15 cellular contexts compared by ENCODE assay signal in genomic region chr3:196966526-196967401, GRCh38. TPM values are rescaled to one million over a fixed set of nuclear protein-coding genes. Genes with fewer than 3 reads are reported as not detected.
DNase-seq lines count a peak whose midpoint lies in the region; ATAC-seq and TF ChIP-seq lines count a peak whose summit lies in the region.
"Had no signal": no experiment of that assay in that cellular context is flagged by ENCODE, and none has a peak within 500 bp of the region (broad histone marks: within the 10 kb centered on the region; RNA-seq: fewer than 3 reads in every experiment).

No MANE protein-coding gene starts in this region.

- no peak overlapping the region for H3K4me3 ChIP-seq in hepatocyte
- H3K4me3 ChIP-seq in neural cell (ENCODE audit: low read length), result peak overlapping the region; percentile 49
- H3K4me3 ChIP-seq in esophagus muscularis mucosa, result no peak overlapping the region

- no peak for TF ChIP-seq POLR2A in esophagus muscularis mucosa (IDR thresholded peaks at IDR 0.05; ENCODE audit: low read depth)

- H3K9me2 ChIP-seq in hepatocyte (replicated peaks; ENCODE audit: insufficient read depth) (no peaks in the 10 kb centered on the region), neural cell (ENCODE audit: insufficient read depth, low read length) (no peaks in the 10 kb centered on the region)

- peaks cover 20% of the 10 kb centered on the region for H3K4me1 ChIP-seq in hepatocyte (ENCODE audit: insufficient read depth)
- peaks cover 11 to 35% (median 24%) of the 10 kb centered on the region in 4 donors for H3K4me1 ChIP-seq in esophagus muscularis mucosa
- H3K4me1 ChIP-seq: foreskin keratinocyte had no signal

- H3K27me3 Mint-ChIP-seq in T-cell, result peaks cover 0 to 12% of the 10 kb centered on the region in 2 donors

- in situ Hi-C loops in GM13976 (cut with MboI; ENCODE audit: low sequenced_read_pairs, unreplicated experiment), result no loop called here

- H3K4me2 ChIP-seq in hepatocyte, result peak overlapping the region; percentile 61
- H3K4me2 ChIP-seq in neural cell (ENCODE audit: low read length), result no peak overlapping the region

- no peak overlapping the region for H2AFZ ChIP-seq in hepatocyte
- H2AFZ ChIP-seq in neural cell (ENCODE audit: low read depth, low read length), result no peak overlapping the region

- WGBS in hepatocyte (ENCODE audit: low lambda C conversion rate, missing lambda C conversion rate), result 70% methylated on average over 36 of the region's 47 CpGs
- WGBS in esophagus muscularis mucosa, result 81% methylated on average over 44 of the region's 47 CpGs

- H3K27me3 ChIP-seq in hepatocyte (peaks cover 4% of the 10 kb centered on the region), neural cell (ENCODE audit: insufficient read depth, low read depth, low read length) (peaks cover 51% of the 10 kb centered on the region), esophagus muscularis mucosa (no peaks in the 10 kb centered on the region)
- H3K27me3 ChIP-seq: right atrium auricular region, vagina had no signal

- no peak overlapping the region for H3K27ac Mint-ChIP-seq in T-cell

- no peaks in the 10 kb centered on the region for H3K9me3 Mint-ChIP-seq in T-cell
- H3K9me3 Mint-ChIP-seq: stimulated activated naive CD8-positive, alpha-beta T cell treated with anti-CD3 and anti-CD28 coated beads, Interleukin-15, Interleukin-2, amounts not matched to agents 100 ng/mL and 50 ng/mL, for 24 hours had no signal

- CTCF ChIA-PET in T-cell (lab: Charles Lee), result no interaction called here

- H4K20me1 ChIP-seq in hepatocyte (ENCODE audit: insufficient read depth, poor library complexity, severe bottlenecking) (no peaks in the 10 kb centered on the region), neural cell (ENCODE audit: insufficient read depth) (no peaks in the 10 kb centered on the region)

- POLR2A ChIA-PET in T-cell (lab: Charles Lee), result interaction anchor here in 1 of 2 donors (0.5 kb wide), 1 partner anchor 1572 kb away, joined by 4 read pairs; no protein-coding TSS in a partner anchor

- peaks cover 25% of the 10 kb centered on the region for H3K79me2 ChIP-seq in hepatocyte
- no peaks in the 10 kb centered on the region for H3K79me2 ChIP-seq in neural cell (replicated peaks; ENCODE audit: insufficient read depth, low read length)

- TF ChIP-seq RAD21 in neural cell (conservative IDR thresholded peaks at IDR 0.05), result no peak

- DNase-seq in ELF-1 (ENCODE audit: low read depth, low spot score) (peak; percentile 74), T-cell (no peak), hepatocyte (ENCODE audit: low spot score) (no peak), esophagus muscularis mucosa (ENCODE audit: extremely low spot score) (no peak), NCI-H345 treated with DMSO at 0.1 percent for 48 hours (lab: John Stamatoyannopoulos, UW; ENCODE audit: unreplicated experiment) (no peak), GM13976 (ENCODE audit: low spot score) (no peak)
- DNase-seq: foreskin keratinocyte, KBM-7, kidney, NCI-H345, PC-3 had no signal

- ATAC-seq in T-cell (replicated peaks in 1 of 4), result no peak
- ATAC-seq: foreskin keratinocyte, PC-3 had no signal

- H3F3A ChIP-seq in neural cell (ENCODE audit: insufficient read depth, low read length, poor library complexity, severe bottlenecking), result no peaks in the 10 kb centered on the region

- H3K4me3 Mint-ChIP-seq in T-cell, result peak overlapping the region; percentile 59 to 75 (median 69)

- H3K9ac ChIP-seq in neural cell (ENCODE audit: low read length), result no peak overlapping the region

- peaks cover 8 to 16% (median 9%) of the 10 kb centered on the region in 3 donors for H3K4me1 Mint-ChIP-seq in T-cell

- H3K36me3 ChIP-seq in hepatocyte (replicated peaks; ENCODE audit: insufficient read depth, low read depth) (no peaks in the 10 kb centered on the region), neural cell (ENCODE audit: insufficient read depth, low read length) (no peaks in the 10 kb centered on the region), esophagus muscularis mucosa (peaks cover 0 to 12% (median 5%) of the 10 kb centered on the region in 4 donors)
- H3K36me3 ChIP-seq: right atrium auricular region, vagina had no signal

- no peak overlapping the region for H3K27ac ChIP-seq in hepatocyte
- no peak overlapping the region for H3K27ac ChIP-seq in neural cell (ENCODE audit: low read length)
- H3K27ac ChIP-seq in esophagus muscularis mucosa (replicated peaks in 1 of 4), result no peak overlapping the region
- H3K27ac ChIP-seq: foreskin keratinocyte, right atrium auricular region, vagina had no signal

- no peak for TF ChIP-seq EP300 in neural cell (conservative IDR thresholded peaks at IDR 0.05; ENCODE audit: poor library complexity, severe bottlenecking)
- TF ChIP-seq EP300 in esophagus muscularis mucosa (IDR thresholded peaks at IDR 0.05), result no peak

- H3K36me3 Mint-ChIP-seq in T-cell, result no peaks in the 10 kb centered on the region

- intact Hi-C loops in esophagus muscularis mucosa (cut with DNase I), result loop anchor here (5.0 kb wide), 1 partner anchor 129 kb away; no protein-coding TSS in a partner anchor

- TF ChIP-seq CTCF in hepatocyte (IDR thresholded peaks at IDR 0.05; ENCODE audit: poor library complexity), result no peak
- no peak for TF ChIP-seq CTCF in neural cell (IDR thresholded peaks at IDR 0.05; ENCODE audit: poor library complexity, severe bottlenecking)
- TF ChIP-seq CTCF in esophagus muscularis mucosa (IDR thresholded peaks at IDR 0.05), result no peak
- TF ChIP-seq CTCF in GM13976 (IDR thresholded peaks at IDR 0.05; ENCODE audit: borderline replicate concordance, control extremely low read depth, extremely low read depth, insufficient read depth, missing control alignments), result no peak

- H3K9me3 ChIP-seq in hepatocyte (ENCODE audit: low read depth) (no peaks in the 10 kb centered on the region), neural cell (ENCODE audit: low read length) (peaks cover 4% of the 10 kb centered on the region), esophagus muscularis mucosa (no peaks in the 10 kb centered on the region)
- H3K9me3 ChIP-seq: right atrium auricular region, vagina had no signal

TF ChIP-seq in neural cell, 6 proteins besides CTCF, POLR2A, EP300 and RAD21:
- TF ChIP-seq MXI1 (conservative IDR thresholded peaks at IDR 0.05; ENCODE audit: poor library complexity, severe bottlenecking) (no peak), POLR2AphosphoS5 (IDR thresholded peaks at IDR 0.05) (no peak), SMC3 (conservative IDR thresholded peaks at IDR 0.05; ENCODE audit: poor library complexity) (no peak), TAF1 (IDR thresholded peaks at IDR 0.05; ENCODE audit: low read depth) (no peak), EZH2 (IDR thresholded peaks at IDR 0.05; ENCODE audit: borderline replicate concordance, insufficient read depth, low read length, poor library complexity, severe bottlenecking) (no peak)
- TF ChIP-seq, protein P1, sequence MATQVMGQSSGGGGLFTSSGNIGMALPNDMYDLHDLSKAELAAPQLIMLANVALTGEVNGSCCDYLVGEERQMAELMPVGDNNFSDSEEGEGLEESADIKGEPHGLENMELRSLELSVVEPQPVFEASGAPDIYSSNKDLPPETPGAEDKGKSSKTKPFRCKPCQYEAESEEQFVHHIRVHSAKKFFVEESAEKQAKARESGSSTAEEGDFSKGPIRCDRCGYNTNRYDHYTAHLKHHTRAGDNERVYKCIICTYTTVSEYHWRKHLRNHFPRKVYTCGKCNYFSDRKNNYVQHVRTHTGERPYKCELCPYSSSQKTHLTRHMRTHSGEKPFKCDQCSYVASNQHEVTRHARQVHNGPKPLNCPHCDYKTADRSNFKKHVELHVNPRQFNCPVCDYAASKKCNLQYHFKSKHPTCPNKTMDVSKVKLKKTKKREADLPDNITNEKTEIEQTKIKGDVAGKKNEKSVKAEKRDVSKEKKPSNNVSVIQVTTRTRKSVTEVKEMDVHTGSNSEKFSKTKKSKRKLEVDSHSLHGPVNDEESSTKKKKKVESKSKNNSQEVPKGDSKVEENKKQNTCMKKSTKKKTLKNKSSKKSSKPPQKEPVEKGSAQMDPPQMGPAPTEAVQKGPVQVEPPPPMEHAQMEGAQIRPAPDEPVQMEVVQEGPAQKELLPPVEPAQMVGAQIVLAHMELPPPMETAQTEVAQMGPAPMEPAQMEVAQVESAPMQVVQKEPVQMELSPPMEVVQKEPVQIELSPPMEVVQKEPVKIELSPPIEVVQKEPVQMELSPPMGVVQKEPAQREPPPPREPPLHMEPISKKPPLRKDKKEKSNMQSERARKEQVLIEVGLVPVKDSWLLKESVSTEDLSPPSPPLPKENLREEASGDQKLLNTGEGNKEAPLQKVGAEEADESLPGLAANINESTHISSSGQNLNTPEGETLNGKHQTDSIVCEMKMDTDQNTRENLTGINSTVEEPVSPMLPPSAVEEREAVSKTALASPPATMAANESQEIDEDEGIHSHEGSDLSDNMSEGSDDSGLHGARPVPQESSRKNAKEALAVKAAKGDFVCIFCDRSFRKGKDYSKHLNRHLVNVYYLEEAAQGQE (IDR thresholded peaks at IDR 0.05; ENCODE audit: borderline replicate concordance), result no peak

RNA-seq across cellular contexts. Expression of gene PIGZ, which starts 1.9 kb away (rescaled TPM):
- total RNA-seq in T-cell (1 to 10 TPM in 3 of 5 donors, under 1 TPM in 2; 0.28 to 1.3 (median 1.1) TPM), hepatocyte (11.1 and 18.0 TPM in 2 replicates), esophagus muscularis mucosa (10 to 100 TPM; 12.9 to 18.2 (median 15.4) TPM)
- polyA plus RNA-seq in hepatocyte (24.2 and 32.6 TPM in 2 replicates), neural cell (5.8 and 6.5 TPM in 2 replicates)
- 4.9 and 6.9 TPM in 2 replicates for polyA minus RNA-seq in neural cell

RNA-seq across cellular contexts. Expression of gene NCBP2, which starts 24.4 kb away (rescaled TPM):
- total RNA-seq in T-cell (10 to 100 TPM; 48.4 to 70.6 (median 59.3) TPM), hepatocyte (60.2 and 78.3 TPM in 2 replicates), esophagus muscularis mucosa (10 to 100 TPM; 37.8 to 54.3 (median 45.8) TPM)
- polyA plus RNA-seq in hepatocyte (94.5 and 101 TPM in 2 replicates), neural cell (138 and 145 TPM in 2 replicates)
- 88.6 and 101 TPM in 2 replicates for polyA minus RNA-seq in neural cell
